ENCODE assay signal across 1 cellular context in genomic region chr9:123414226-123414625, GRCh38.
TF ChIP-seq lines count a peak whose summit lies in the region.

No MANE protein-coding gene starts in this region.

TF ChIP-seq in GM12878, 131 proteins besides CTCF, POLR2A, EP300 and RAD21:
- no peak for TF ChIP-seq ATF7 (IDR thresholded peaks at IDR 0.05; ENCODE audit: low read depth)
- TF ChIP-seq CUX1 (IDR thresholded peaks at IDR 0.05; ENCODE audit: insufficient replicate concordance, low read depth, low read length), result no peak
- TF ChIP-seq, protein P1, sequence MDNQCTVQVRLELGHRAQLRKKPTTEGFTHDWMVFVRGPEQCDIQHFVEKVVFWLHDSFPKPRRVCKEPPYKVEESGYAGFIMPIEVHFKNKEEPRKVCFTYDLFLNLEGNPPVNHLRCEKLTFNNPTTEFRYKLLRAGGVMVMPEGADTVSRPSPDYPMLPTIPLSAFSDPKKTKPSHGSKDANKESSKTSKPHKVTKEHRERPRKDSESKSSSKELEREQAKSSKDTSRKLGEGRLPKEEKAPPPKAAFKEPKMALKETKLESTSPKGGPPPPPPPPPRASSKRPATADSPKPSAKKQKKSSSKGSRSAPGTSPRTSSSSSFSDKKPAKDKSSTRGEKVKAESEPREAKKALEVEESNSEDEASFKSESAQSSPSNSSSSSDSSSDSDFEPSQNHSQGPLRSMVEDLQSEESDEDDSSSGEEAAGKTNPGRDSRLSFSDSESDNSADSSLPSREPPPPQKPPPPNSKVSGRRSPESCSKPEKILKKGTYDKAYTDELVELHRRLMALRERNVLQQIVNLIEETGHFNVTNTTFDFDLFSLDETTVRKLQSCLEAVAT (IDR thresholded peaks at IDR 0.05), result no peak
- TF ChIP-seq, protein P2, sequence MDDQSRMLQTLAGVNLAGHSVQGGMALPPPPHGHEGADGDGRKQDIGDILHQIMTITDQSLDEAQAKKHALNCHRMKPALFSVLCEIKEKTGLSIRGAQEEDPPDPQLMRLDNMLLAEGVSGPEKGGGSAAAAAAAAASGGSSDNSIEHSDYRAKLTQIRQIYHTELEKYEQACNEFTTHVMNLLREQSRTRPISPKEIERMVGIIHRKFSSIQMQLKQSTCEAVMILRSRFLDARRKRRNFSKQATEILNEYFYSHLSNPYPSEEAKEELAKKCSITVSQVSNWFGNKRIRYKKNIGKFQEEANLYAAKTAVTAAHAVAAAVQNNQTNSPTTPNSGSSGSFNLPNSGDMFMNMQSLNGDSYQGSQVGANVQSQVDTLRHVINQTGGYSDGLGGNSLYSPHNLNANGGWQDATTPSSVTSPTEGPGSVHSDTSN (IDR thresholded peaks at IDR 0.05; ENCODE audit: insufficient replicate concordance, low read depth, low read length), result no peak
- TF ChIP-seq ZNF622 (IDR thresholded peaks at IDR 0.05), result no peak
